32 cellular contexts compared by ENCODE assay signal in the genomic region with DNA sequence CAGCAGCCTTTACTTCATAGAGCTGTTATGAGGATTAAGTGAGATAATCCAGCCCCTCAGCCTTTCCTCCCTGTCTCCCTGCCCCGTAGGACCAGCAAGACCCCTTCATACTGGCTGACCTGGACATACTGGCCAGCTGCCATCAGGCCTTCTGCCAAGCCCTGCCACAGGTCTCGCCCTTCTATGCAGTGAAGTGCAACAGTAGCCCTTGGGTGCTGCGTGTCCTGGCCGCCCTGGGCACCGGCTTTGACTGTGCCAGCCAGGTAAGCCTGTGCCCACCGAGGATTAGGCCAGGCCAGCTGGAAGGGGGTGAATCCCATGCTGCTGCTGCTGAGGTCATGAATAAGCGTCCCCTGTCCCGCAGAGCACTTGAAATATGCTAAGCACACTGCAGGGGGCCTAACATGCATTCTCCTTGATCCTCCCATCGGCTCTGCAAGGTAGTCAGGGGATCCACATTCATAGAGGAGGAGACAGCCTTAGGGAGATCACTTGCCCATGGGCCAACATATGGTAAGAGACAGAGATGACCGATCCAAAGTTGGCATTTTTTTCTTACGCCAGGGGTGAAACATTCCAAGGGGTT.
DNase-seq lines count a peak whose midpoint lies in the region; ATAC-seq and TF ChIP-seq lines count a peak whose summit lies in the region.
"Had no signal": no experiment of that assay in that cellular context is flagged by ENCODE, and none has a peak within 500 bp of the region (broad histone marks: within the 10 kb centered on the region; RNA-seq: fewer than 3 reads in every experiment).

No MANE protein-coding gene starts in this region.

- H3K4me1 ChIP-seq in osteoblast (ENCODE audit: insufficient read depth, low read length): peaks cover 16% of the 10 kb centered on the region
- H3K4me1 ChIP-seq: tibial nerve had no signal

- H4K20me1 ChIP-seq in osteoblast (ENCODE audit: insufficient read depth, low read length): peaks cover 4% of the 10 kb centered on the region

- H3K9me3 Mint-ChIP-seq in endothelial cell (ENCODE audit: unreplicated experiment): no peaks in the 10 kb centered on the region
- H3K9me3 Mint-ChIP-seq: activated naive CD8-positive, alpha-beta T cell treated with anti-CD3 and anti-CD28 coated beads, Interleukin-2, amount 10 ng/mL, durations not matched to agents 7 days and 5 days; CD14-positive monocyte; HFFc6; nephron had no signal

- no peak overlapping the region for H2AFZ ChIP-seq in osteoblast (ENCODE audit: low read length)
- H2AFZ ChIP-seq: hepatocyte had no signal

- TF ChIP-seq CTCF in osteoblast (IDR thresholded peaks at IDR 0.05; ENCODE audit: extremely low read depth, low read depth, low read length) (no peak), endothelial cell (IDR thresholded peaks at IDR 0.05; ENCODE audit: unreplicated experiment) (no peak)

- H3K36me3 ChIP-seq in H7 (replicated peaks; ENCODE audit: control insufficient read depth, insufficient read depth, low read length) (no peaks in the 10 kb centered on the region), osteoblast (ENCODE audit: insufficient read depth, low read length) (no peaks in the 10 kb centered on the region)
- H3K36me3 ChIP-seq: ovary, tibial nerve had no signal

- no peak for ATAC-seq in HG03457 (IDR thresholded peaks at IDR 0.05; ENCODE audit: unreplicated experiment)

- no peak overlapping the region for H3K4me3 Mint-ChIP-seq in endothelial cell (ENCODE audit: unreplicated experiment)
- H3K4me3 Mint-ChIP-seq: activated naive CD8-positive, alpha-beta T cell treated with anti-CD3 and anti-CD28 coated beads, Interleukin-2, amount 10 ng/mL, durations not matched to agents 7 days and 5 days; CD14-positive monocyte; HFFc6; nephron had no signal

- no peaks in the 10 kb centered on the region for H3K79me2 ChIP-seq in osteoblast (ENCODE audit: insufficient read depth, low read length)
- H3K79me2 ChIP-seq: hepatocyte had no signal

- DNase-seq in H7: peak; percentile 82
- DNase-seq in NCI-H524 (lab: John Stamatoyannopoulos, UW): peak; percentile 32 to 73
- DNase-seq in iPS DF 4.7 (ENCODE audit: extremely low read depth, low spot score): peak; percentile 49
- DNase-seq in osteoblast (ENCODE audit: insufficient read length, low spot score, missing footprints): peak; percentile 37
- DNase-seq in NCI-H2081 treated with DMSO at 0.1 percent for 48 hours (lab: John Stamatoyannopoulos, UW): no peak
- no peak for DNase-seq in endothelial cell (ENCODE audit: low spot score)
- DNase-seq: activated CD4-positive, alpha-beta T cell treated with anti-CD3 and anti-CD28 coated beads for 4 hours; activated effector memory CD4-positive, alpha-beta T cell treated with anti-CD3 and anti-CD28 coated beads, Interleukin-2, amount 50 U/mL, for 16 hours; activated naive CD8-positive, alpha-beta T cell treated with anti-CD3 and anti-CD28 coated beads, Interleukin-2, amount 10 ng/mL, durations not matched to agents 7 days and 5 days; activated T-cell treated with anti-CD3 and anti-CD28 coated beads, Interleukin-2, amount 50 U/mL, for 1 hour; aorta; Caco-2; DMS53; HFFc6; Kasumi-1; kidney glomerular epithelial cell; mucosa of descending colon; NCI-H1417 treated with DMSO at 0.1 percent for 48 hours; NCI-H2029 treated with DMSO at 0.1 percent for 48 hours; NCI-H226; ovary; SIG-M5; stimulated activated CD4-positive, alpha-beta T cell treated with anti-CD3 and anti-CD28 coated beads, Interleukin-4, amount 100 ng/mL, for 4 hours; T-helper 9 cell had no signal

- H3K9me3 ChIP-seq in osteoblast (ENCODE audit: low read depth, low read length): no peaks in the 10 kb centered on the region
- H3K9me3 ChIP-seq: Caco-2, mucosa of descending colon, ovary, tibial nerve had no signal

- H3K4me3 ChIP-seq in H7 (ENCODE audit: insufficient read depth, low read depth, low read length) (no peak overlapping the region), osteoblast (ENCODE audit: insufficient read depth, low read length) (no peak overlapping the region)
- H3K4me3 ChIP-seq: hepatocyte, lung, mucosa of descending colon, ovary, tibial nerve had no signal

- H3K4me2 ChIP-seq in osteoblast (ENCODE audit: insufficient read depth, low read length): no peak overlapping the region
- H3K4me2 ChIP-seq: hepatocyte had no signal

- H3K27ac ChIP-seq in osteoblast (ENCODE audit: low read depth, low read length): no peak overlapping the region
- H3K27ac ChIP-seq: epithelial cell of prostate, hepatocyte, ovary, tibial nerve, VCaP had no signal

- peaks cover 3% of the 10 kb centered on the region for H3K4me1 Mint-ChIP-seq in endothelial cell (ENCODE audit: unreplicated experiment)
- H3K4me1 Mint-ChIP-seq: nephron had no signal

- H3K27me3 ChIP-seq in H7 (ENCODE audit: control insufficient read depth, insufficient read depth, low read length) (0 out of 2 replicates have a peak, but pooled peaks cover 2% of the 10 kb centered on the region), osteoblast (ENCODE audit: insufficient read depth, low read length) (peaks cover 72% of the 10 kb centered on the region)
- H3K27me3 ChIP-seq: hepatocyte, ovary had no signal

- H3K27ac Mint-ChIP-seq in endothelial cell (ENCODE audit: unreplicated experiment): no peak overlapping the region
- H3K27ac Mint-ChIP-seq: activated naive CD8-positive, alpha-beta T cell treated with anti-CD3 and anti-CD28 coated beads, Interleukin-2, amount 10 ng/mL, durations not matched to agents 7 days and 5 days; HFFc6; nephron had no signal

- peaks cover 7% of the 10 kb centered on the region for H3K36me3 Mint-ChIP-seq in endothelial cell (ENCODE audit: low read depth, unreplicated experiment)
- H3K36me3 Mint-ChIP-seq: activated naive CD8-positive, alpha-beta T cell treated with anti-CD3 and anti-CD28 coated beads, Interleukin-2, amount 10 ng/mL, durations not matched to agents 7 days and 5 days; CD14-positive monocyte had no signal

- peaks cover 3% of the 10 kb centered on the region for H3K27me3 Mint-ChIP-seq in endothelial cell (ENCODE audit: unreplicated experiment)
- H3K27me3 Mint-ChIP-seq: activated naive CD8-positive, alpha-beta T cell treated with anti-CD3 and anti-CD28 coated beads, Interleukin-2, amount 10 ng/mL, durations not matched to agents 7 days and 5 days had no signal

Comparison
In these comparisons a context has a peak if more than half of its experiments do, and no peak if none do; other contexts are left out.
1. DNase-seq: peak in H7 (single experiment), NCI-H524 (2 of 2), iPS DF 4.7 (single experiment) and osteoblast (single experiment); none in NCI-H2081 treated with DMSO at 0.1 percent for 48 hours (single experiment) and endothelial cell (single experiment).